In the genomic region with DNA sequence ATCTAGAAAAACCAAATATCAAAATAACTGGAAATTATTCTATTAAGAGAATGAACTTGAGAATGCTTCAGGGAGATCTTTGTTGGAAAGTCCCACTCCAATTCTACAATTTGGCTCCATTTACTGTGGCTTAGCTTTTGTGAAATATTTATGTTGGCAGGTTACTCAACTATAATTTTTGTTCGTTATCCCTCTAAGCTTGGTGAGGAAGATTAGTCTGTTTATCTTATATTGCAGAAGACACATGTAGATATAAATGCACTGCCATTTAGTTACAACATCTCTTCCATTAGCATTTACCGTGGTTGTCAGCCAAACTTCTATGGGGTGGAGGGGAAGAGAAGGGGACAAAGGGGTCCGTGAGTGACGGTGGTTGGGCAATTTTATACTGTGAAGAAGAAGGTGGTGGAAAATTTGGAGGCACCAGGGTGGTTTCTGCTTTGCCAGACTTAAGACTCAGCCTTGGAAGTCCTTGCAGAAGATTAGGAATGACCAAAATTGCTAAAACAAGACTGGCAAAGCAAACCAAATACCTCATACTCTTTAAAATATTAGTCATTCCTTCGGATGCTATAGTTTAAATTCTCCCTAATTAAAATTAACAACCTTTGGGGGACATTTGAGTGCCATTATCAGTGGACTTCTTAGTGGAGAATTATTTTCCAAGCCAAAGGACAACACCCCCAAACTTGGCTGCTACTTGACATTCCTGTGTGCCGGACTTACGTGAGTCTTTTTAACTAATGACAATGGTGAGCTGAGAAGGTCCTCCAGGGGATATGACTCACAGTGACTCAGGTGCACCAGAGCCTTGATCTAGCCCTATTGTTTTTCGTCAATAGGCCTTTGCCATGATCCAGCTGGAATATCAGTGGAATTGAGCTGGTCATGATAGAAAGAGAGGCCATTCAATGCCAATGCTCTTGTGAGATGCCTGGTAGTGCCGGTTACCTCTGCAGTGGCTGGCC, we compare ENCODE assay signal across 11 cellular contexts.
DNase-seq lines count a peak whose midpoint lies in the region; ATAC-seq and FAIRE-seq lines count a peak whose summit lies in the region.
"Had no signal": no experiment of that assay in that cellular context is flagged by ENCODE, and none has a peak within 500 bp of the region (broad histone marks: within the 10 kb centered on the region; RNA-seq: fewer than 3 reads in every experiment).

No MANE protein-coding gene starts in this region.

- peaks cover 0 to 2% (median 0%) of the 10 kb centered on the region in 9 donors for H3K9me3 Mint-ChIP-seq in naive thymus-derived CD8-positive, alpha-beta T cell
- H3K9me3 Mint-ChIP-seq in activated CD4-positive, alpha-beta memory T cell treated with anti-CD3 and anti-CD28 coated beads, Interleukin-2, amount 10 ng/mL, durations not matched to agents 7 days and 5 days = no peaks in the 10 kb centered on the region
- H3K9me3 Mint-ChIP-seq: activated T-helper 2 cell treated with anti-CD3 and anti-CD28 coated beads, Interferon-gamma antibody, Interleukin-2, Interleukin-4, amounts not matched to agents 10 μg/mL and 5 μg/mL and 100 μg/mL, durations not matched to agents 14 hours and 24 hours and 36 hours; T-helper 2 cell treated with Interferon-gamma antibody and Interleukin-4, amounts not matched to agents 5 μg/mL and 100 μg/mL, for 36 hours had no signal

- peak overlapping the region in 8 of 10 donors; percentile 39 to 95 (median 72) for H3K27ac Mint-ChIP-seq in naive thymus-derived CD8-positive, alpha-beta T cell
- H3K27ac Mint-ChIP-seq in activated CD4-positive, alpha-beta memory T cell treated with anti-CD3 and anti-CD28 coated beads, Interleukin-2, amount 10 ng/mL, durations not matched to agents 7 days and 5 days = no peak overlapping the region
- H3K27ac Mint-ChIP-seq: activated T-helper 2 cell treated with anti-CD3 and anti-CD28 coated beads, Interferon-gamma antibody, Interleukin-2, Interleukin-4, amounts not matched to agents 10 μg/mL and 5 μg/mL and 100 μg/mL, durations not matched to agents 14 hours and 24 hours and 36 hours; T-helper 2 cell treated with Interferon-gamma antibody and Interleukin-4, amounts not matched to agents 5 μg/mL and 100 μg/mL, for 36 hours had no signal

- no peaks in the 10 kb centered on the region for H3K27me3 Mint-ChIP-seq in naive thymus-derived CD8-positive, alpha-beta T cell
- peaks cover 8% of the 10 kb centered on the region for H3K27me3 Mint-ChIP-seq in activated CD4-positive, alpha-beta memory T cell treated with anti-CD3 and anti-CD28 coated beads, Interleukin-2, amount 10 ng/mL, durations not matched to agents 7 days and 5 days

- POLR2A ChIA-PET in naive thymus-derived CD8-positive, alpha-beta T cell (lab: Charles Lee) = interaction anchor here (0.6 to 4.5 kb wide), 2 partner anchors 101 to 288 kb away, joined by 3 to 79 read pairs; no protein-coding TSS in a partner anchor
- POLR2A ChIA-PET in activated CD4-positive, alpha-beta memory T cell treated with anti-CD3 and anti-CD28 coated beads, Interleukin-2, amount 10 ng/mL, durations not matched to agents 7 days and 5 days (lab: Charles Lee) = interaction anchor here (1.6 kb wide), 1 partner anchor 251 kb away, joined by 4 read pairs; no protein-coding TSS in a partner anchor

- no peak for DNase-seq in GM19239 (ENCODE audit: insufficient read length, low spot score)
- peak; percentile 51 for DNase-seq in OCI-M1 (lab: John Stamatoyannopoulos, UW)
- peak; percentile 66 to 97 for DNase-seq in dermis microvascular lymphatic vessel endothelial cell (ENCODE audit: low read depth in 2 of 2)
- no peak for DNase-seq in naive thymus-derived CD8-positive, alpha-beta T cell
- DNase-seq in ecto neural progenitor cell (ENCODE audit: low spot score) = no peak
- no peak for DNase-seq in activated CD4-positive, alpha-beta memory T cell treated with anti-CD3 and anti-CD28 coated beads, Interleukin-2, amount 10 ng/mL, durations not matched to agents 7 days and 5 days
- DNase-seq: effector memory CD4-positive, alpha-beta T cell had no signal

- no peak for ATAC-seq in naive thymus-derived CD8-positive, alpha-beta T cell
- ATAC-seq in activated CD4-positive, CD25-positive, alpha-beta regulatory T cell treated with anti-CD3 and anti-CD28 coated beads, Interleukin-2, amount 50 U/mL, for 24 hours = no peak
- no peak for ATAC-seq in GM18519 (IDR thresholded peaks at IDR 0.05; ENCODE audit: low FRiP score, unreplicated experiment)

- H3K4me1 Mint-ChIP-seq in naive thymus-derived CD8-positive, alpha-beta T cell = peaks cover 23 to 82% (median 38%) of the 10 kb centered on the region in 4 donors
- peaks cover 37% of the 10 kb centered on the region for H3K4me1 Mint-ChIP-seq in activated CD4-positive, alpha-beta memory T cell treated with anti-CD3 and anti-CD28 coated beads, Interleukin-2, amount 10 ng/mL, durations not matched to agents 7 days and 5 days

- H3K36me3 Mint-ChIP-seq in naive thymus-derived CD8-positive, alpha-beta T cell = no peaks in the 10 kb centered on the region
- H3K36me3 Mint-ChIP-seq in activated CD4-positive, alpha-beta memory T cell treated with anti-CD3 and anti-CD28 coated beads, Interleukin-2, amount 10 ng/mL, durations not matched to agents 7 days and 5 days (ENCODE audit: low read depth) = peaks cover 7% of the 10 kb centered on the region

- peak; percentile 4 for FAIRE-seq in GM19239 (lab: Jason Lieb, UNC)

- CTCF ChIA-PET in activated CD4-positive, alpha-beta memory T cell treated with anti-CD3 and anti-CD28 coated beads, Interleukin-2, amount 10 ng/mL, durations not matched to agents 7 days and 5 days (lab: Charles Lee) = no interaction called here

- H3K4me3 Mint-ChIP-seq in naive thymus-derived CD8-positive, alpha-beta T cell = no peak overlapping the region
- H3K4me3 Mint-ChIP-seq in activated CD4-positive, alpha-beta memory T cell treated with anti-CD3 and anti-CD28 coated beads, Interleukin-2, amount 10 ng/mL, durations not matched to agents 7 days and 5 days = no peak overlapping the region
- H3K4me3 Mint-ChIP-seq: T-helper 2 cell treated with Interferon-gamma antibody and Interleukin-4, amounts not matched to agents 5 μg/mL and 100 μg/mL, for 36 hours had no signal

Comparison
In these comparisons a context has a peak if more than half of its experiments do, and no peak if none do; other contexts are left out.
1. DNase-seq: peak in OCI-M1 (single experiment) and dermis microvascular lymphatic vessel endothelial cell (2 of 2); none in GM19239 (single experiment), naive thymus-derived CD8-positive, alpha-beta T cell (0 of 10), ecto neural progenitor cell (single experiment) and activated CD4-positive, alpha-beta memory T cell treated with anti-CD3 and anti-CD28 coated beads, Interleukin-2, amount 10 ng/mL, durations not matched to agents 7 days and 5 days (single experiment).